In the genomic region with DNA sequence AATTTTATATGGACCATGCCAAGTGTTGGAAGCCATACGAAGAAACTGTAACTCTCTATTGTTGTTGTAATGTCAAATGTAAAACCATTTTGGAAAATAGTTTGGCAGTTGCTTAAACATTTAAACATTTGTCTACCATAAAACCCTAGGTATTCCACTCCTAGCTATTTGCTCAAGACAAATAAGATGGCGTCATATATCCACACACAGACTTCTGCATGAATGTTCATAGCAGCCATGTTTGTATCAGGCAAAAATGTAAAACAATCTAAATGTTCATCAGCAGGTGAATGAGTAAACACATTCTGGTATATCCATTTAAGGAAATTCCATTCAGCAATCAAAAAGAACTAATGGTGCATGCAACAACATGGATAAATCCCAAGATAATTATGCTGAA, we compare ENCODE assay signal across 38 cellular contexts. TPM values are rescaled to one million over a fixed set of nuclear protein-coding genes. Genes with fewer than 3 reads are reported as not detected.
"Had no signal": no experiment of that assay in that cellular context is flagged by ENCODE, and none has a peak within 500 bp of the region (broad histone marks: within the 10 kb centered on the region; RNA-seq: fewer than 3 reads in every experiment).

No MANE protein-coding gene starts in this region.

- H3K9me3 ChIP-seq: adrenal gland, body of pancreas had no signal

- H3K4me1 Mint-ChIP-seq: activated B cell treated with CpG ODN at 0.5 μM for 24 hours; activated CD4-positive, alpha-beta T cell treated with anti-CD3 and anti-CD28 coated beads, Interleukin-2, amount 10 ng/mL, durations not matched to agents 24 days and 14 days; activated naive CD8-positive, alpha-beta T cell treated with anti-CD3 and anti-CD28 coated beads for 36 hours; activated T-helper 17 cell treated with anti-CD3 and anti-CD28 coated beads, Interleukin-2, amount 50 U/mL, for 72 hours; T-helper 17 cell had no signal

- H3K36me3 ChIP-seq: adrenal gland, brain microvascular endothelial cell, breast epithelium had no signal

- H3K27ac ChIP-seq: adrenal gland, body of pancreas, brain microvascular endothelial cell, breast epithelium, VCaP had no signal

- DNase-seq: activated B cell treated with CpG ODN at 0.5 μM for 24 hours; activated CD4-positive, alpha-beta memory T cell treated with anti-CD3 and anti-CD28 coated beads for 36 hours; activated CD4-positive, alpha-beta T cell treated with anti-CD3 and anti-CD28 coated beads for 4 hours; activated CD4-positive, alpha-beta T cell treated with anti-CD3 and anti-CD28 coated beads, Interleukin-2, amount 10 ng/mL, durations not matched to agents 24 days and 14 days; activated CD4-positive, alpha-beta T cell treated with anti-CD3 and anti-CD28 coated beads, Interleukin-2, amount 50 U/mL, for 1 hour; activated CD4-positive, alpha-beta T cell treated with anti-CD3 and anti-CD28 coated beads, Interleukin-2, amount 50 U/mL, for 4 hours; activated CD4-positive, CD25-positive, alpha-beta regulatory T cell treated with anti-CD3 and anti-CD28 coated beads, Interleukin-2, amount 50 U/mL, for 72 hours; activated CD8-positive, alpha-beta memory T cell treated with anti-CD3 and anti-CD28 coated beads, Interleukin-2, amount 50 U/mL, for 4 hours; activated CD8-positive, alpha-beta T cell treated with anti-CD3 and anti-CD28 coated beads for 36 hours; activated effector memory CD4-positive, alpha-beta T cell treated with anti-CD3 and anti-CD28 coated beads, Interleukin-2, amount 50 U/mL, for 16 hours; activated gamma-delta T cell treated with Interleukin-2 at 50 U/mL for 16 hours; activated naive CD4-positive, alpha-beta T cell; activated naive CD4-positive, alpha-beta T cell treated with anti-CD3 and anti-CD28 coated beads for 36 hours; activated naive CD4-positive, alpha-beta T cell treated with anti-CD3 and anti-CD28 coated beads, Interleukin-2, amount 50 U/mL, for 16 hours; activated naive CD8-positive, alpha-beta T cell treated with anti-CD3 and anti-CD28 coated beads for 36 hours; activated T-cell treated with anti-CD3 and anti-CD28 coated beads for 4 hours; activated T-cell treated with anti-CD3 and anti-CD28 coated beads, Interleukin-2, amount 50 U/mL, for 1 hour; activated T-cell treated with anti-CD3 and anti-CD28 coated beads, Interleukin-2, amount 50 U/mL, for 4 hours; activated T-cell treated with anti-CD3 and anti-CD28 coated beads, Interleukin-2, amount 50 U/mL, for 72 hours; adrenal gland; amniotic stem cell; aorta; body of pancreas; brain microvascular endothelial cell; central memory CD4-positive, alpha-beta T cell; T-helper 17 cell; T1000 had no signal

- H3K4me3 Mint-ChIP-seq: activated B cell treated with CpG ODN at 0.5 μM for 24 hours; activated CD4-positive, alpha-beta memory T cell treated with anti-CD3 and anti-CD28 coated beads for 36 hours; activated CD4-positive, alpha-beta T cell treated with anti-CD3 and anti-CD28 coated beads, Interleukin-2, amount 10 ng/mL, durations not matched to agents 24 days and 14 days; activated CD8-positive, alpha-beta T cell treated with anti-CD3 and anti-CD28 coated beads for 36 hours; activated naive CD4-positive, alpha-beta T cell treated with anti-CD3 and anti-CD28 coated beads for 36 hours; activated naive CD8-positive, alpha-beta T cell treated with anti-CD3 and anti-CD28 coated beads for 36 hours; activated T-cell treated with anti-CD3 and anti-CD28 coated beads, Interleukin-2, amount 50 U/mL, for 4 hours; activated T-cell treated with anti-CD3 and anti-CD28 coated beads, Interleukin-2, amount 50 U/mL, for 72 hours; activated T-helper 1 cell treated with anti-CD3 and anti-CD28 coated beads, Interleukin-12 subunit alpha, Interleukin-12 subunit beta, Interleukin-2, Interleukin-4 antibody, amounts not matched to agents 30 ng/mL and 10 ng/mL and 1 ng/mL, durations not matched to agents 14 hours and 24 hours and 36 hours; activated T-helper 17 cell treated with anti-CD3 and anti-CD28 coated beads, Interleukin-2, amount 50 U/mL, for 72 hours; T-helper 17 cell had no signal

- H3K27me3 Mint-ChIP-seq: activated CD4-positive, alpha-beta T cell treated with anti-CD3 and anti-CD28 coated beads, Interleukin-2, amount 10 ng/mL, durations not matched to agents 24 days and 14 days; T-helper 17 cell had no signal

- H3K27ac Mint-ChIP-seq: activated B cell treated with CpG ODN at 0.5 μM for 24 hours; activated CD4-positive, alpha-beta memory T cell treated with anti-CD3 and anti-CD28 coated beads for 36 hours; activated CD4-positive, alpha-beta T cell treated with anti-CD3 and anti-CD28 coated beads, Interleukin-2, amount 10 ng/mL, durations not matched to agents 24 days and 14 days; activated CD8-positive, alpha-beta T cell treated with anti-CD3 and anti-CD28 coated beads for 36 hours; activated naive CD4-positive, alpha-beta T cell treated with anti-CD3 and anti-CD28 coated beads for 36 hours; activated naive CD4-positive, alpha-beta T cell treated with anti-CD3 and anti-CD28 coated beads, Interleukin-2, amount 50 U/mL, for 72 hours; activated naive CD8-positive, alpha-beta T cell treated with anti-CD3 and anti-CD28 coated beads for 36 hours; activated T-cell treated with anti-CD3 and anti-CD28 coated beads, Interleukin-2, amount 50 U/mL, for 72 hours; activated T-helper 1 cell treated with anti-CD3 and anti-CD28 coated beads, Interleukin-12 subunit alpha, Interleukin-12 subunit beta, Interleukin-2, Interleukin-4 antibody, amounts not matched to agents 30 ng/mL and 10 ng/mL and 1 ng/mL, durations not matched to agents 14 hours and 24 hours and 36 hours; activated T-helper 17 cell treated with anti-CD3 and anti-CD28 coated beads, Interleukin-2, amount 50 U/mL, for 72 hours; T-helper 17 cell had no signal

- H3K4me3 ChIP-seq: adrenal gland, body of pancreas, breast epithelium had no signal

- H3K27me3 ChIP-seq: body of pancreas, brain microvascular endothelial cell, breast epithelium had no signal

- H3K4me1 ChIP-seq: adrenal gland, body of pancreas, breast epithelium had no signal

- H3K36me3 Mint-ChIP-seq: activated naive CD8-positive, alpha-beta T cell treated with anti-CD3 and anti-CD28 coated beads for 36 hours had no signal

RNA-seq across cellular contexts. Expression of a gene that starts 27.9 kb away (rescaled TPM):
- total RNA-seq: activated B cell treated with CpG ODN at 0.5 μM for 24 hours; activated CD4-positive, alpha-beta memory T cell treated with anti-CD3 and anti-CD28 coated beads for 36 hours; activated CD4-positive, alpha-beta T cell treated with anti-CD3 and anti-CD28 coated beads, Interleukin-2, amount 10 ng/mL, durations not matched to agents 24 days and 14 days; activated CD8-positive, alpha-beta memory T cell treated with anti-CD3 and anti-CD28 coated beads for 36 hours; activated CD8-positive, alpha-beta T cell treated with anti-CD3 and anti-CD28 coated beads for 36 hours; activated naive CD4-positive, alpha-beta T cell treated with anti-CD3 and anti-CD28 coated beads for 36 hours; activated naive CD4-positive, alpha-beta T cell treated with anti-CD3 and anti-CD28 coated beads, Interleukin-2, amount 50 U/mL, for 72 hours; activated naive CD8-positive, alpha-beta T cell treated with anti-CD3 and anti-CD28 coated beads for 36 hours; activated T-cell treated with anti-CD3 and anti-CD28 coated beads, Interleukin-2, amount 50 U/mL, for 4 hours; activated T-cell treated with anti-CD3 and anti-CD28 coated beads, Interleukin-2, amount 50 U/mL, for 72 hours; activated T-helper 1 cell treated with anti-CD3 and anti-CD28 coated beads, Interleukin-12 subunit alpha, Interleukin-12 subunit beta, Interleukin-2, Interleukin-4 antibody, amounts not matched to agents 30 ng/mL and 10 ng/mL and 1 ng/mL, durations not matched to agents 14 hours and 24 hours and 36 hours; activated T-helper 17 cell treated with anti-CD3 and anti-CD28 coated beads, Interleukin-2, amount 50 U/mL, for 72 hours; adrenal gland; aorta; astrocyte; body of pancreas; breast epithelium; cardiac septum; cerebellum; T-helper 1 cell treated with Interleukin-12 subunit alpha and Interleukin-12 subunit beta and Interleukin-4 antibody, amounts not matched to agents 30 ng/mL and 1 ng/mL, for 36 hours; T-helper 17 cell; T-helper 2 cell treated with Interferon-gamma antibody and Interleukin-4, amounts not matched to agents 100 ng/mL and 5 ng/mL, for 36 hours had no signal
